In genomic region chr3:57889807-57890206, GRCh38 we compare ENCODE assay signal across 19 cellular contexts.
DNase-seq lines count a peak whose midpoint lies in the region; ATAC-seq and TF ChIP-seq lines count a peak whose summit lies in the region.
"Had no signal": no experiment of that assay in that cellular context is flagged by ENCODE, and none has a peak within 500 bp of the region (broad histone marks: within the 10 kb centered on the region; RNA-seq: fewer than 3 reads in every experiment).

No MANE protein-coding gene starts in this region.

- H3K4me1 Mint-ChIP-seq in natural killer cell = no peaks in the 10 kb centered on the region
- H3K4me1 Mint-ChIP-seq in naive thymus-derived CD4-positive, alpha-beta T cell = no peaks in the 10 kb centered on the region
- H3K4me1 Mint-ChIP-seq: activated naive CD8-positive, alpha-beta T cell treated with anti-CD3 and anti-CD28 coated beads for 36 hours; central memory CD8-positive, alpha-beta T cell had no signal

- H3K27ac ChIP-seq in hepatocyte (peak overlapping the region; percentile 6), gastrocnemius medialis (peak overlapping the region; percentile 81 to 88 (median 86))
- no peak overlapping the region for H3K27ac ChIP-seq in naive thymus-derived CD4-positive, alpha-beta T cell (ENCODE audit: low read depth, low read length)

- no peaks in the 10 kb centered on the region for H3K9me3 ChIP-seq in hepatocyte (ENCODE audit: low read depth)
- no peaks in the 10 kb centered on the region for H3K9me3 ChIP-seq in gastrocnemius medialis
- no peaks in the 10 kb centered on the region for H3K9me3 ChIP-seq in naive thymus-derived CD4-positive, alpha-beta T cell (ENCODE audit: control insufficient read depth in 2 of 3, low read length in 3 of 3)
- H3K9me3 ChIP-seq: Caco-2 had no signal

- no peaks in the 10 kb centered on the region for H3K9me2 ChIP-seq in hepatocyte (replicated peaks; ENCODE audit: insufficient read depth)

- DNase-seq in EH (ENCODE audit: low read depth) (peak; percentile 36), dermis microvascular lymphatic vessel endothelial cell (ENCODE audit: low read depth in 2 of 2) (peak; percentile 2), hepatocyte (ENCODE audit: low spot score) (no peak), gastrocnemius medialis (no peak), posterior vena cava (ENCODE audit: low spot score) (no peak), natural killer cell (no peak)
- no peak for DNase-seq in stimulated activated CD4-positive, alpha-beta T cell treated with anti-CD3 and anti-CD28 coated beads, Interleukin-4, amount 100 ng/mL, for 24 hours
- no peak for DNase-seq in naive thymus-derived CD4-positive, alpha-beta T cell
- DNase-seq: ACHN; activated naive CD8-positive, alpha-beta T cell treated with anti-CD3 and anti-CD28 coated beads for 36 hours; activated T-cell treated with anti-CD3 and anti-CD28 coated beads, Interleukin-2, amount 50 U/mL, for 24 hours; Caco-2; GF-D8; head of caudate nucleus; retina; stimulated activated CD4-positive, alpha-beta T cell treated with anti-CD3 and anti-CD28 coated beads, Interleukin-1b, Interleukin-23, amount 100 ng/mL, for 48 hours had no signal

- POLR2A ChIA-PET in naive thymus-derived CD4-positive, alpha-beta T cell (lab: Charles Lee) = no interaction called here

- in situ Hi-C loops in gastrocnemius medialis (cut with MboI; ENCODE audit: low sequenced_read_pairs in 4 of 4) = no loop called here

- H3K4me1 ChIP-seq in hepatocyte (ENCODE audit: insufficient read depth) (no peaks in the 10 kb centered on the region), gastrocnemius medialis (peaks cover 27% of the 10 kb centered on the region in 2 donors)
- no peaks in the 10 kb centered on the region for H3K4me1 ChIP-seq in naive thymus-derived CD4-positive, alpha-beta T cell (ENCODE audit: control insufficient read depth in 2 of 2, insufficient read depth in 2 of 2, low read length in 2 of 2)
- H3K4me1 ChIP-seq: Caco-2 had no signal

- no peak for TF ChIP-seq POLR2A in gastrocnemius medialis (IDR thresholded peaks at IDR 0.05)

- no peaks in the 10 kb centered on the region for H3K36me3 Mint-ChIP-seq in natural killer cell
- peaks cover 9 to 34% (median 20%) of the 10 kb centered on the region in 5 donors for H3K36me3 Mint-ChIP-seq in naive thymus-derived CD4-positive, alpha-beta T cell

- H3K4me2 ChIP-seq in hepatocyte = no peak overlapping the region

- no peak for TF ChIP-seq CTCF in hepatocyte (IDR thresholded peaks at IDR 0.05; ENCODE audit: poor library complexity)
- TF ChIP-seq CTCF in gastrocnemius medialis (IDR thresholded peaks at IDR 0.05 in 4 of 5, conservative IDR thresholded peaks at IDR 0.05 in 1 of 5) = no peak
- TF ChIP-seq CTCF in natural killer cell (IDR thresholded peaks at IDR 0.05) = no peak

- H3K9me3 Mint-ChIP-seq in natural killer cell = no peaks in the 10 kb centered on the region
- no peaks in the 10 kb centered on the region for H3K9me3 Mint-ChIP-seq in naive thymus-derived CD4-positive, alpha-beta T cell
- H3K9me3 Mint-ChIP-seq: activated naive CD8-positive, alpha-beta T cell treated with anti-CD3 and anti-CD28 coated beads for 36 hours; activated T-cell treated with anti-CD3 and anti-CD28 coated beads, Interleukin-2, amount 50 U/mL, for 24 hours; central memory CD8-positive, alpha-beta T cell; type B pancreatic cell had no signal

- H4K20me1 ChIP-seq in hepatocyte (ENCODE audit: insufficient read depth, poor library complexity, severe bottlenecking) = no peaks in the 10 kb centered on the region

- CTCF ChIA-PET in naive thymus-derived CD4-positive, alpha-beta T cell (lab: Charles Lee) = no interaction called here

- H3K27ac Mint-ChIP-seq in natural killer cell = no peak overlapping the region
- no peak overlapping the region for H3K27ac Mint-ChIP-seq in naive thymus-derived CD4-positive, alpha-beta T cell
- H3K27ac Mint-ChIP-seq: activated naive CD8-positive, alpha-beta T cell treated with anti-CD3 and anti-CD28 coated beads for 36 hours; activated T-cell treated with anti-CD3 and anti-CD28 coated beads, Interleukin-2, amount 50 U/mL, for 24 hours; type B pancreatic cell had no signal

- H3K36me3 ChIP-seq in hepatocyte (replicated peaks; ENCODE audit: insufficient read depth, low read depth) = no peaks in the 10 kb centered on the region
- H3K36me3 ChIP-seq in gastrocnemius medialis = no peaks in the 10 kb centered on the region
- H3K36me3 ChIP-seq in naive thymus-derived CD4-positive, alpha-beta T cell (ENCODE audit: control insufficient read depth in 2 of 3, insufficient read depth in 3 of 3, low read length in 3 of 3) = peaks cover 0 to 3% (median 0%) of the 10 kb centered on the region in 3 experiments

- no peak overlapping the region for H3K4me3 Mint-ChIP-seq in natural killer cell
- no peak overlapping the region for H3K4me3 Mint-ChIP-seq in naive thymus-derived CD4-positive, alpha-beta T cell
- H3K4me3 Mint-ChIP-seq: activated naive CD8-positive, alpha-beta T cell treated with anti-CD3 and anti-CD28 coated beads for 36 hours; activated T-cell treated with anti-CD3 and anti-CD28 coated beads, Interleukin-2, amount 50 U/mL, for 24 hours; central memory CD8-positive, alpha-beta T cell; type B pancreatic cell had no signal

- H3K4me3 ChIP-seq in hepatocyte (no peak overlapping the region), gastrocnemius medialis (peak overlapping the region; percentile 37 to 48 (median 45))
- H3K4me3 ChIP-seq in naive thymus-derived CD4-positive, alpha-beta T cell (ENCODE audit: low read length) = no peak overlapping the region

- peak in 1 of 2 donors; percentile 57 for ATAC-seq in gastrocnemius medialis
- no peak for ATAC-seq in natural killer cell
- ATAC-seq in naive thymus-derived CD4-positive, alpha-beta T cell = no peak
- ATAC-seq: HCT116 had no signal

- H3K27me3 ChIP-seq in hepatocyte = no peaks in the 10 kb centered on the region
- no peaks in the 10 kb centered on the region for H3K27me3 ChIP-seq in gastrocnemius medialis
- H3K27me3 ChIP-seq in naive thymus-derived CD4-positive, alpha-beta T cell (ENCODE audit: control insufficient read depth in 2 of 2, insufficient read depth in 2 of 2, low read length in 2 of 2) = no peaks in the 10 kb centered on the region

- 88% methylated on average over 6 of the region's 6 CpGs for WGBS in hepatocyte (ENCODE audit: low lambda C conversion rate, missing lambda C conversion rate)

- no peaks in the 10 kb centered on the region for H3K79me2 ChIP-seq in hepatocyte

- intact Hi-C loops in gastrocnemius medialis (cut with DNase I; ENCODE audit: low total_unique reads) (loop anchor here (5.0 kb wide), 2 partner anchors 193 to 293 kb away; partner anchors contain the start of gene ARF4), posterior vena cava (cut with DNase I) (loop anchor here in 1 of 2 donors (10.0 kb wide), 2 partner anchors 115 to 275 kb away; partner anchors contain the start of gene FLNB), natural killer cell (cut with micrococcal nuclease) (no loop called here)
- intact Hi-C loops in naive thymus-derived CD4-positive, alpha-beta T cell (cut with micrococcal nuclease) = no loop called here

- no peak overlapping the region for H2AFZ ChIP-seq in hepatocyte

- H3K27me3 Mint-ChIP-seq in natural killer cell (ENCODE audit: low read depth in 2 of 2) = no peaks in the 10 kb centered on the region
- H3K27me3 Mint-ChIP-seq in naive thymus-derived CD4-positive, alpha-beta T cell = no peaks in the 10 kb centered on the region
- H3K27me3 Mint-ChIP-seq: activated naive CD8-positive, alpha-beta T cell treated with anti-CD3 and anti-CD28 coated beads for 36 hours; activated T-cell treated with anti-CD3 and anti-CD28 coated beads, Interleukin-2, amount 50 U/mL, for 24 hours; central memory CD8-positive, alpha-beta T cell; type B pancreatic cell had no signal

Comparison
In these comparisons a context has a peak if more than half of its experiments do, and no peak if none do; other contexts are left out.
1. DNase-seq: peak in EH (single experiment) and dermis microvascular lymphatic vessel endothelial cell (2 of 2); none in hepatocyte (single experiment), gastrocnemius medialis (0 of 2), posterior vena cava (single experiment), natural killer cell (single experiment), stimulated activated CD4-positive, alpha-beta T cell treated with anti-CD3 and anti-CD28 coated beads, Interleukin-4, amount 100 ng/mL, for 24 hours (single experiment) and naive thymus-derived CD4-positive, alpha-beta T cell (0 of 9).
2. H3K4me3 ChIP-seq: peak in gastrocnemius medialis (4 of 4); none in hepatocyte (single experiment) and naive thymus-derived CD4-positive, alpha-beta T cell (single experiment).